ENCODE assay signal across 8 cellular contexts in the genomic region with DNA sequence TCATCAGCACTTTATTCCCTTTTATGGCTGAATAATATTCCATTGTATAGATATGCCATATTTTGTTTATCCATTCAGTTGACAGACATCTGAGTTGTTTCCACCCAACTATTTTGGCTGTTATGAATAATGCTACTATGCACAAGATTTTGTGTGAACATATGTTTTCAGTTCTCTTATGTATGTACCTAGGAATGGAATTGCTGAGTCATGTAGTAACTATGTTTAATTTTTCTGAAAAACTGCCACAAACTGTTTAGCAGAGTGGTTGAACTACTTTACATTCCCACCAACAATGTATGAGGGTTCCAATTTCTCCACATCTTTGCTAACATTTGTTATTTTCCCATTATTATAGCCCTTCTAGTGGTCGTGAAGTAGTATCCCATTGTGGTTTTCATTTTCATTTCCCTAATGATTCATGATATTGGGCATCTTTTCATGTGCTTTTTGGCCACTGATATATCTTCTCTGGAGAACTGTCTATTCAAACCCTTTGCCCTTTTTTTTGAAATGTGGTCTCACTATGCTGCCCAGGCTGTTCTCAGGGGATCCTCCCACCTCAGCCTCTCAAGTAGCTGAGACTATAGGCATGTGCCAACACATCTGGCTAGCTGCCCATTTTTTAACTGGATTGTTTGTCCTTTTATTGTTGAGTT. TPM values are rescaled to one million over a fixed set of nuclear protein-coding genes. Genes with fewer than 3 reads are reported as not detected.
DNase-seq lines count a peak whose midpoint lies in the region; ATAC-seq, FAIRE-seq and TF ChIP-seq lines count a peak whose summit lies in the region.

No MANE protein-coding gene starts in this region.

- no peak overlapping the region for H3K4me3 ChIP-seq in A549

- no peak for ATAC-seq in A549
- peak; percentile 79 for ATAC-seq in GM18870 (IDR thresholded peaks at IDR 0.05; ENCODE audit: unreplicated experiment)
- peak; percentile 77 for ATAC-seq in HG03354 (IDR thresholded peaks at IDR 0.05; ENCODE audit: poor library complexity, severe bottlenecking, unreplicated experiment)
- no peak for ATAC-seq in GM21528 (IDR thresholded peaks at IDR 0.05; ENCODE audit: low FRiP score, unreplicated experiment)
- no peak for ATAC-seq in GM19397 (IDR thresholded peaks at IDR 0.05; ENCODE audit: unreplicated experiment)

- CTCF ChIA-PET in A549 (lab: Yijun Ruan, JAX): interaction anchor here (2.7 to 7.0 kb wide), 2 partner anchors 12 to 13 kb away, joined by 11 to 42 read pairs; no protein-coding TSS in a partner anchor

- H3K9me3 ChIP-seq in A549: no peaks in the 10 kb centered on the region

- peak overlapping the region; percentile 11; the same call in 1 of the 3 replicates for H3K4me2 ChIP-seq in A549

- TF ChIP-seq RAD21 in A549 (conservative IDR thresholded peaks at IDR 0.05 in 1 of 2, IDR thresholded peaks at IDR 0.05 in 1 of 2): no peak

- no peak for TF ChIP-seq CTCF in A549 (IDR thresholded peaks at IDR 0.05)

- 64% methylated on average over 1 of the region's 1 CpG for WGBS in A549 (ENCODE audit: missing lambda C conversion rate)

- FAIRE-seq in A549 (lab: Jason Lieb, UNC): peak; percentile 80

- H3K4me1 ChIP-seq in A549: peaks cover 25% of the 10 kb centered on the region

- peak overlapping the region; percentile 23 to 60; a peak in 5 of 6 replicates for H3K27ac ChIP-seq in A549

- no peak for TF ChIP-seq POLR2A in A549 (IDR thresholded peaks at IDR 0.05; ENCODE audit: low read length)

- DNase-seq in A549 (ENCODE audit: low read depth in 1 of 2, low spot score in 1 of 2) (peak in 1 of 2 experiments; percentile 18), amniotic stem cell (lab: John Stamatoyannopoulos, UW) (peak; percentile 50), GM19240 (ENCODE audit: insufficient read length, low spot score) (no peak), COLO829 (ENCODE audit: low spot score) (no peak)

- TF ChIP-seq EP300 in A549 (IDR thresholded peaks at IDR 0.05): no peak

- POLR2A ChIA-PET in A549 (lab: Yijun Ruan, JAX): interaction anchor here (0.5 kb wide), 1 partner anchor 129 kb away, joined by 3 read pairs; a partner anchor contains a TSS

TF ChIP-seq in A549, 52 proteins besides CTCF, POLR2A, EP300 and RAD21:
- TF ChIP-seq NFE2L2 (conservative IDR thresholded peaks at IDR 0.05; ENCODE audit: low read length) (peak; percentile 95), RFX5 (IDR thresholded peaks at IDR 0.05) (no peak), FOSL2 (IDR thresholded peaks at IDR 0.05) (no peak), FOSL2 (CRISPR knock-in tag; IDR thresholded peaks at IDR 0.05) (0 out of 2 replicates have a peak, but pooled peaks have one; percentile 16), MAFK (IDR thresholded peaks at IDR 0.05; ENCODE audit: partially characterized antibody) (peak; percentile 99), POLR2AphosphoS2 (conservative IDR thresholded peaks at IDR 0.05; ENCODE audit: low read length) (no peak)
TF ChIP-seq in A549: peak in this region for 3.

RNA-seq across cellular contexts. Expression of a gene that starts 26.3 kb away (rescaled TPM):
- polyA plus RNA-seq in A549 (2011; rRNA removed): 26.3 and 29.1 TPM in 2 replicates
- 8.3 and 8.9 TPM in 2 replicates for polyA plus RNA-seq in A549 (2012; cell fraction: cytosol; rRNA removed)
- 7.0 and 11.0 TPM in 2 replicates for polyA plus RNA-seq in A549 (2012; cell fraction: nucleus; rRNA removed)
- polyA plus RNA-seq in A549 (2017; fragmentation: RNase III; extraction: RNeasy Plus Mini Kit Qiagen cat#74134 plus additional on column Dnase treatment): 16.7 to 21.1 TPM (median 17.6 TPM) in 3 replicates
- 33.6 and 34.0 TPM in 2 replicates for polyA minus RNA-seq in A549 (2011; rRNA and poly(A)+ RNA removed)

Comparison
In these comparisons a context has a peak if more than half of its experiments do, and no peak if none do; other contexts are left out.
1. ATAC-seq: peak in GM18870 (single experiment) and HG03354 (single experiment); none in A549 (0 of 2), GM21528 (single experiment) and GM19397 (single experiment).